8 cellular contexts compared by ENCODE assay signal in the genomic region with DNA sequence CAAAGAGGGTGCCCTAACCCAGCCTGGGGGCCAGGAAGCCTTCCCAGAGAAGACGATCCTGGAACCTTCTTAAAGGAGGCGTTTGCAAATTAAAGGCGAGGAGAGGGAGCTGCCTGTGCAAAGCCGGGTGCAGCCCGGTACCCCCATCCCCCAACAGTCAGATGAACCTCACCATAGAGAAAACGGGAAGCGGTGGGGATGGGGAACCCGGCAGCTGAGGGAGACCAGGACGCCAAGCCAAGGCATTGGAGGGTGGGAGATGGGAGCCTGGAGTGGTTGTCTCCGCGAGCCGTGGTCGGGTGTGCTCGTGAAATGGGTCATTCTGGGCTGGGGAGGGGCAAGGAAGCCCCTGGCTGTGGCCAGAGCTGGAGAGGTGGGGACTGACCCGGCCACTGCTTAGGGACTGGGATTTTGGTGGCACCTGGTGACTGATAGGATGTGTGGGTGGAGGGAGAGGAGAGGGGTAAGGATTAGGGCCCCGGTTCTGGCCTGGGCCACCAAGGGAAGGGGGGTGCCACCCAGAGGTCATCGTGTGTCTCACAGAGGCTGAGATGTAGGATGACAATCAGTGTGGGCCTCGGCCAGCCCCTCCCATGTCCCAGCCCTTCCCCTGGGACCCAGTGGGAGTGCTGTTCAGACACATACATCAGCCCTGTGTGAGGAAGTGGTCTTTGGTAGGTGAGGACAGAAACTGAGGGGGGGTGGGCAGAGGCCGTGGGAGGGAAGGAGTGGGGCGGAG. TPM values are rescaled to one million over a fixed set of nuclear protein-coding genes. Genes with fewer than 3 reads are reported as not detected.
DNase-seq lines count a peak whose midpoint lies in the region; ATAC-seq, FAIRE-seq and TF ChIP-seq lines count a peak whose summit lies in the region.

No MANE protein-coding gene starts in this region.

- POLR2A ChIA-PET in GM10248 (lab: Yijun Ruan, JAX): no interaction called here
- POLR2A ChIA-PET in IMR-90 (lab: Charles Lee; ENCODE audit: unreplicated experiment): no interaction called here

- CTCF ChIA-PET in GM10248 (lab: Yijun Ruan, JAX): interaction anchor here (0.9 to 13.7 kb wide), 3 partner anchors 10 to 116 kb away, joined by 3 to 209 read pairs (median 4); no protein-coding TSS in a partner anchor
- CTCF ChIA-PET in IMR-90 (lab: Yijun Ruan, JAX): interaction anchor here (1.3 kb wide), 1 partner anchor 117 kb away, joined by 3 read pairs; no protein-coding TSS in a partner anchor

- H3K9ac ChIP-seq in IMR-90 (ENCODE audit: low read depth, low read length) (no peak overlapping the region), parathyroid adenoma (no peak overlapping the region)

- in situ Hi-C loops in IMR-90 (cut with MboI; ENCODE audit: low sequenced_read_pairs): no loop called here

- TF ChIP-seq POLR2A in IMR-90 (IDR thresholded peaks at IDR 0.05; ENCODE audit: low read depth, low read length) (no peak), H54 (IDR thresholded peaks at IDR 0.05; ENCODE audit: low read depth, low read length) (no peak)

- no peak overlapping the region for H3K18ac ChIP-seq in IMR-90 (ENCODE audit: low read depth, low read length)

- H4K8ac ChIP-seq in IMR-90 (ENCODE audit: low read depth in 2 of 2, low read length in 2 of 2): no peak overlapping the region

- peak overlapping the region; percentile 78 for H3K4me3 Mint-ChIP-seq in dendritic cell treated with granulocyte-macrophage colony-stimulating factor and Interleukin-4, amounts not matched to agents 40 ng/mL and 50 ng/mL, for 4 days
- H3K4me3 Mint-ChIP-seq in immature natural killer cell: peak overlapping the region in 1 of 5 donors; percentile 52

- no peak overlapping the region for H2AK5ac ChIP-seq in IMR-90 (ENCODE audit: low read depth, low read length)

- TF ChIP-seq CTCF in GM10248 (IDR thresholded peaks at IDR 0.05; ENCODE audit: control extremely low read depth, extremely low read depth, low read depth, missing control alignments) (no peak), IMR-90 (conservative IDR thresholded peaks at IDR 0.05; ENCODE audit: low read depth, low read length) (no peak), parathyroid adenoma (IDR thresholded peaks at IDR 0.05) (no peak)

- no peaks in the 10 kb centered on the region for H3K9me3 Mint-ChIP-seq in dendritic cell treated with granulocyte-macrophage colony-stimulating factor and Interleukin-4, amounts not matched to agents 40 ng/mL and 50 ng/mL, for 4 days
- H3K9me3 Mint-ChIP-seq in immature natural killer cell: no peaks in the 10 kb centered on the region

- peaks cover 42% of the 10 kb centered on the region for H3K27me3 ChIP-seq in IMR-90 (ENCODE audit: control insufficient read depth, insufficient read depth, low read length)
- no peaks in the 10 kb centered on the region for H3K27me3 ChIP-seq in parathyroid adenoma (ENCODE audit: control insufficient read depth, insufficient read depth, low read length)

- H2BK20ac ChIP-seq in IMR-90 (ENCODE audit: low read depth, low read length): no peak overlapping the region

- H3K9me3 ChIP-seq in IMR-90 (ENCODE audit: control insufficient read depth, insufficient read depth, low read length): no peaks in the 10 kb centered on the region
- no peaks in the 10 kb centered on the region for H3K9me3 ChIP-seq in parathyroid adenoma (ENCODE audit: control insufficient read depth, low read length)

- dilution Hi-C loops in IMR-90 (cut with HindIII; ENCODE audit: low sequenced_read_pairs, unreplicated experiment): no loop called here

- no peak overlapping the region for H3K23ac ChIP-seq in IMR-90 (ENCODE audit: low read depth, low read length)

- no peaks in the 10 kb centered on the region for H3K36me3 Mint-ChIP-seq in dendritic cell treated with granulocyte-macrophage colony-stimulating factor and Interleukin-4, amounts not matched to agents 40 ng/mL and 50 ng/mL, for 4 days (ENCODE audit: low read depth)
- no peaks in the 10 kb centered on the region for H3K36me3 Mint-ChIP-seq in immature natural killer cell

- H3K4me1 ChIP-seq in IMR-90 (ENCODE audit: control insufficient read depth, insufficient read depth, low read length) (peaks cover 15% of the 10 kb centered on the region), parathyroid adenoma (no peaks in the 10 kb centered on the region)

- H4K91ac ChIP-seq in IMR-90 (ENCODE audit: insufficient read depth, low read depth, low read length): no peak overlapping the region

- intact Hi-C loops in IMR-90 (cut with micrococcal nuclease): no loop called here
- intact Hi-C loops in dendritic cell treated with granulocyte-macrophage colony-stimulating factor and Interleukin-4, amounts not matched to agents 40 ng/mL and 50 ng/mL, for 4 days (cut with micrococcal nuclease): loop anchor here (5.0 kb wide), 1 partner anchor 63 kb away; no protein-coding TSS in a partner anchor

- ATAC-seq in IMR-90 (ENCODE audit: low read depth): no peak; the same call in 1 of the 2 replicates

- H3K79me2 ChIP-seq in parathyroid adenoma: no peaks in the 10 kb centered on the region

- H2AK9ac ChIP-seq in IMR-90 (replicated peaks; ENCODE audit: low read depth, low read length, poor library complexity): no peak overlapping the region

- no peaks in the 10 kb centered on the region for H3K9me1 ChIP-seq in IMR-90 (ENCODE audit: insufficient read depth, low read length)

- H3K4me3 ChIP-seq in IMR-90 (ENCODE audit: insufficient read depth, low read depth, low read length) (no peak overlapping the region), parathyroid adenoma (ENCODE audit: low read depth, low read length) (no peak overlapping the region)

- peak; percentile 72 for DNase-seq in GM10248 (ENCODE audit: extremely low spot score)
- no peak for DNase-seq in IMR-90
- DNase-seq in immature natural killer cell: no peak
- DNase-seq in ecto neural progenitor cell (ENCODE audit: low spot score): no peak
- no peak for DNase-seq in midbrain (lab: John Stamatoyannopoulos, UW)
- DNase-seq in H54 (ENCODE audit: insufficient read length, low spot score): no peak

- peak overlapping the region; percentile 70 for H3K27ac Mint-ChIP-seq in dendritic cell treated with granulocyte-macrophage colony-stimulating factor and Interleukin-4, amounts not matched to agents 40 ng/mL and 50 ng/mL, for 4 days
- H3K27ac Mint-ChIP-seq in immature natural killer cell: no peak overlapping the region

- peak overlapping the region; percentile 71 for H2AFZ ChIP-seq in IMR-90 (replicated peaks; ENCODE audit: low read length, poor library complexity)
- no peak overlapping the region for H2AFZ ChIP-seq in parathyroid adenoma

- no peaks in the 10 kb centered on the region for H3K36me3 ChIP-seq in IMR-90 (ENCODE audit: control insufficient read depth, insufficient read depth, low read length)
- no peaks in the 10 kb centered on the region for H3K36me3 ChIP-seq in parathyroid adenoma (ENCODE audit: control insufficient read depth, insufficient read depth, low read length)

- H4K5ac ChIP-seq in IMR-90 (ENCODE audit: low read depth, low read length): no peak overlapping the region

- no peaks in the 10 kb centered on the region for H4K20me1 ChIP-seq in IMR-90 (ENCODE audit: insufficient read depth, low read length)

- peaks cover 47% of the 10 kb centered on the region for H3K4me1 Mint-ChIP-seq in dendritic cell treated with granulocyte-macrophage colony-stimulating factor and Interleukin-4, amounts not matched to agents 40 ng/mL and 50 ng/mL, for 4 days (ENCODE audit: low read depth)
- peaks cover 0 to 6% of the 10 kb centered on the region in 2 donors for H3K4me1 Mint-ChIP-seq in immature natural killer cell

- H3K79me1 ChIP-seq in IMR-90 (ENCODE audit: low read depth in 1 of 2, low read length in 2 of 2): no peaks in the 10 kb centered on the region

- TF ChIP-seq RAD21 in IMR-90 (IDR thresholded peaks at IDR 0.05; ENCODE audit: low read length): no peak

- H2BK5ac ChIP-seq in IMR-90 (ENCODE audit: low read depth, low read length, poor library complexity, severe bottlenecking): no peak overlapping the region

- H3K27ac ChIP-seq in IMR-90 (ENCODE audit: insufficient read depth, low read length) (no peak overlapping the region), parathyroid adenoma (no peak overlapping the region)

- FAIRE-seq in H54 (lab: Jason Lieb, UNC): no peak

- peaks cover 13% of the 10 kb centered on the region for H3K27me3 Mint-ChIP-seq in dendritic cell treated with granulocyte-macrophage colony-stimulating factor and Interleukin-4, amounts not matched to agents 40 ng/mL and 50 ng/mL, for 4 days
- H3K27me3 Mint-ChIP-seq in immature natural killer cell (ENCODE audit: low read depth in 3 of 3): peaks cover 12 to 13% (median 12%) of the 10 kb centered on the region in 3 donors

- no peak overlapping the region for H3K4ac ChIP-seq in IMR-90 (ENCODE audit: low read depth, low read length)

- H2BK120ac ChIP-seq in IMR-90 (ENCODE audit: low read depth, low read length): no peak overlapping the region

- H2BK15ac ChIP-seq in IMR-90 (ENCODE audit: low read depth, low read length): no peak overlapping the region

- H3K14ac ChIP-seq in IMR-90 (replicated peaks; ENCODE audit: low read depth, low read length): no peak overlapping the region

- H3K56ac ChIP-seq in IMR-90 (ENCODE audit: extremely low read depth, insufficient read depth, low read length): no peak overlapping the region

- 75% methylated on average over 8 of the region's 20 CpGs; no CpG with 5 or more reads in 1 of the 2 experiments for WGBS in IMR-90 (ENCODE audit: extremely low coverage in 2 of 2, insufficient read length in 1 of 2), 2 experiments

- no TSS peak for BruUV-seq in IMR-90 (replicated peaks; lab: Mats Ljungman, UMichigan)

- H3K4me2 ChIP-seq in IMR-90 (ENCODE audit: low read depth, low read length) (no peak overlapping the region), parathyroid adenoma (ENCODE audit: low read length) (peak overlapping the region; percentile 74)

TF ChIP-seq in IMR-90, 13 proteins besides CTCF, POLR2A, EP300 and RAD21 (continues in another document):
- TF ChIP-seq BHLHE40 (IDR thresholded peaks at IDR 0.05; ENCODE audit: low read depth, low read length) (no peak), MAZ (IDR thresholded peaks at IDR 0.05; ENCODE audit: borderline replicate concordance, low read depth, low read length) (no peak), CEBPB (IDR thresholded peaks at IDR 0.05; ENCODE audit: low read depth, low read length) (no peak), NFE2L2 (IDR thresholded peaks at IDR 0.05; ENCODE audit: low read depth, low read length) (no peak)
- TF ChIP-seq, protein P1, sequence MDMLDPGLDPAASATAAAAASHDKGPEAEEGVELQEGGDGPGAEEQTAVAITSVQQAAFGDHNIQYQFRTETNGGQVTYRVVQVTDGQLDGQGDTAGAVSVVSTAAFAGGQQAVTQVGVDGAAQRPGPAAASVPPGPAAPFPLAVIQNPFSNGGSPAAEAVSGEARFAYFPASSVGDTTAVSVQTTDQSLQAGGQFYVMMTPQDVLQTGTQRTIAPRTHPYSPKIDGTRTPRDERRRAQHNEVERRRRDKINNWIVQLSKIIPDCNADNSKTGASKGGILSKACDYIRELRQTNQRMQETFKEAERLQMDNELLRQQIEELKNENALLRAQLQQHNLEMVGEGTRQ (IDR thresholded peaks at IDR 0.05; ENCODE audit: low read depth, low read length): no peak

RNA-seq across cellular contexts. Expression of gene PADI2, which starts 0.7 kb away (rescaled TPM):
- not detected in 2 replicates for total RNA-seq in IMR-90 (2012; rRNA removed)
- not detected in 2 replicates for polyA plus RNA-seq in IMR-90 (2012; rRNA removed)
- polyA plus RNA-seq in IMR-90 (2012; cell fraction: cytosol; rRNA removed): not detected in 2 replicates
- polyA plus RNA-seq in IMR-90 (2012; cell fraction: nucleus; rRNA removed; ENCODE audit: low replicate concordance): not detected in 2 replicates
- polyA plus RNA-seq in immature natural killer cell: 1 to 10 TPM in 1 of 3 donors, under 1 TPM in 2; 0.15 to 1.6 (median 0.20) TPM
